ENCODE assay signal across 1 cellular context in genomic region chr17:7687072-7687907, GRCh38.
TF ChIP-seq lines count a peak whose summit lies in the region.

TSS of gene TP53 (minus strand) at chr17:7687490. CDS start at chr17:7676594, 10,896 bp downstream.

TF ChIP-seq in K562, 482 proteins besides CTCF, POLR2A, EP300 and RAD21 (continued from another document and continues in another):
- TF ChIP-seq THRB (CRISPR knock-in tag; conservative IDR thresholded peaks at IDR 0.05) (no peak), RBFOX2 (IDR thresholded peaks at IDR 0.05; ENCODE audit: low read depth, low read length) (peak; percentile 93), GABPB1 (CRISPR knock-in tag; IDR thresholded peaks at IDR 0.05) (peak; percentile 56; the same call in 1 of the 2 replicates), MNT (conservative IDR thresholded peaks at IDR 0.05) (peak; percentile 88 to 93), ZNF184 (CRISPR knock-in tag; IDR thresholded peaks at IDR 0.05) (no peak), TEAD1 (CRISPR knock-in tag; IDR thresholded peaks at IDR 0.05) (no peak; a peak in 2 of 4 replicates), TAF7 (tag; IDR thresholded peaks at IDR 0.05) (peak; percentile 73; the same call in 1 of the 2 replicates), FOXK2 (conservative IDR thresholded peaks at IDR 0.05 in 1 of 2, IDR thresholded peaks at IDR 0.05 in 1 of 2; ENCODE audit: low read depth in 2 of 2) (peak in 1 of 2 experiments; percentile 56; a peak in 1 of 4 replicates), ETV6 (IDR thresholded peaks at IDR 0.05; ENCODE audit: borderline replicate concordance in 1 of 2, low read depth in 2 of 2, low read length in 1 of 2) (no peak), ETV6 (CRISPR knock-in tag; IDR thresholded peaks at IDR 0.05; ENCODE audit: borderline replicate concordance) (no peak), ZBTB8A (IDR thresholded peaks at IDR 0.05; ENCODE audit: partially characterized antibody) (no peak), STAT5A (IDR thresholded peaks at IDR 0.05; ENCODE audit: borderline replicate concordance, low read length) (peak; percentile 10; the same call in 1 of the 2 replicates), FOXP4 (CRISPR knock-in tag; IDR thresholded peaks at IDR 0.05; ENCODE audit: borderline replicate concordance) (0 out of 2 replicates have a peak, but pooled peaks have one; percentile 40), RBM17 (IDR thresholded peaks at IDR 0.05; ENCODE audit: borderline replicate concordance, low read depth, low read length) (no peak), TAF9B (IDR thresholded peaks at IDR 0.05; ENCODE audit: partially characterized antibody) (peak; percentile 79), L3MBTL2 (IDR thresholded peaks at IDR 0.05) (peak; percentile 73), YY1 (IDR thresholded peaks at IDR 0.05; ENCODE audit: borderline replicate concordance in 1 of 3, control insufficient read depth in 1 of 3, extremely low read depth in 1 of 3, insufficient read depth in 3 of 3, insufficient read length in 1 of 3, insufficient replicate concordance in 2 of 3, low read depth in 1 of 3, low read length in 2 of 3) (peak; percentile 94 to 100 (median 99)), BCL6 (CRISPR knock-in tag; IDR thresholded peaks at IDR 0.05) (no peak), ATF6 (CRISPR knock-in tag; IDR thresholded peaks at IDR 0.05) (0 out of 2 replicates have a peak, but pooled peaks have one; percentile 13), MGA (IDR thresholded peaks at IDR 0.05) (peak; percentile 84), ZNF586 (CRISPR knock-in tag; conservative IDR thresholded peaks at IDR 0.05) (no peak), EGR1 (conservative IDR thresholded peaks at IDR 0.05) (0 out of 2 replicates have a peak, but pooled peaks have one; percentile 15), SMAD1 (IDR thresholded peaks at IDR 0.05; ENCODE audit: low read depth, low read length, partially characterized antibody) (peak; percentile 91), E2F8 (IDR thresholded peaks at IDR 0.05; ENCODE audit: low read depth, partially characterized antibody) (peak; percentile 51), TBL1XR1 (IDR thresholded peaks at IDR 0.05; ENCODE audit: low read length in 2 of 2) (peak in 1 of 2 experiments; percentile 54; a peak in 1 of 4 replicates), ZNF398 (CRISPR knock-in tag; IDR thresholded peaks at IDR 0.05) (no peak), KDM5B (IDR thresholded peaks at IDR 0.05; ENCODE audit: insufficient replicate concordance, low read depth, low read length) (peak; percentile 99), E2F6 (IDR thresholded peaks at IDR 0.05; ENCODE audit: borderline replicate concordance in 1 of 2, extremely low read depth in 1 of 2, insufficient read depth in 1 of 2, insufficient read length in 1 of 2, low read depth in 1 of 2, low read length in 1 of 2, poor library complexity in 1 of 2, severe bottlenecking in 1 of 2) (peak; percentile 54 to 77), SUPT5H (IDR thresholded peaks at IDR 0.05) (peak; percentile 90)
